22 cellular contexts compared by ENCODE assay signal in genomic region chr13:111390522-111391270, GRCh38.
A peak's percentile ranks its signal among the peaks of the same experiment; 100 is the strongest.
DNase-seq lines count a peak whose midpoint lies in the region; ATAC-seq and TF ChIP-seq lines count a peak whose summit lies in the region.
"Had no signal": no experiment of that assay in that cellular context is flagged by ENCODE, and none has a peak within 500 bp of the region (broad histone marks: within the 10 kb centered on the region; RNA-seq: fewer than 3 reads in every experiment).

No MANE protein-coding gene starts in this region.

- H4K91ac ChIP-seq in trophoblast cell (ENCODE audit: low read depth, low read length) = no peak overlapping the region

- H2BK120ac ChIP-seq in trophoblast cell (ENCODE audit: insufficient read depth, low read length, poor library complexity) = no peak overlapping the region

- no peaks in the 10 kb centered on the region for H3K36me3 ChIP-seq in trophoblast cell (ENCODE audit: control insufficient read depth in 1 of 2, insufficient read depth in 2 of 2, low read length in 2 of 2)
- H3K36me3 ChIP-seq in vagina = no peaks in the 10 kb centered on the region
- H3K36me3 ChIP-seq: BE2C, HAP-1 had no signal

- H3K36me3 Mint-ChIP-seq in glutamatergic neuron (ENCODE audit: unreplicated experiment) = peaks cover 11% of the 10 kb centered on the region

- intact Hi-C loops in right cardiac atrium (cut with DNase I) (no loop called here), Right ventricle myocardium superior (cut with DNase I) (no loop called here), vagina (cut with DNase I) (no loop called here)

- H3K4me1 ChIP-seq in right cardiac atrium (ENCODE audit: control insufficient read depth, insufficient read depth, low read length) (no peaks in the 10 kb centered on the region), trophoblast cell (ENCODE audit: control insufficient read depth in 1 of 2, insufficient read depth in 2 of 2, low read length in 2 of 2) (no peaks in the 10 kb centered on the region), vagina (no peaks in the 10 kb centered on the region)
- H3K4me1 ChIP-seq: BE2C had no signal

- no peak overlapping the region for H4K8ac ChIP-seq in trophoblast cell (ENCODE audit: low read depth, low read length)

- no peak for DNase-seq in right cardiac atrium
- DNase-seq in Right ventricle myocardium superior = no peak
- peak; percentile 9 for DNase-seq in glutamatergic neuron
- no peak for DNase-seq in trophoblast cell
- DNase-seq in vagina (ENCODE audit: extremely low spot score in 2 of 2) = peak; percentile 64 to 85
- DNase-seq: BE2C, EL, GF-D8, GM23248, KG1, NCI-H1092 treated with DMSO at 0.1 percent for 48 hours, NCI-H1436 treated with DMSO at 0.1 percent for 48 hours, NCI-H2029, NCI-H2227 treated with DMSO at 0.1 percent for 48 hours, NCI-H510A, NCI-H748 treated with DMSO at 0.1 percent for 48 hours, RPMI8226, SIG-M5 had no signal

- no peak overlapping the region for H3K4me3 ChIP-seq in right cardiac atrium (ENCODE audit: low read length)
- peak overlapping the region; percentile 34 for H3K4me3 ChIP-seq in trophoblast cell (ENCODE audit: low read depth, low read length)
- H3K4me3 ChIP-seq in vagina = no peak overlapping the region
- H3K4me3 ChIP-seq: GM23248, HAP-1, PC-9 had no signal

- H3K79me1 ChIP-seq in trophoblast cell (ENCODE audit: low read length) = no peaks in the 10 kb centered on the region

- no peak overlapping the region for H2BK5ac ChIP-seq in trophoblast cell (ENCODE audit: low read depth, low read length, poor library complexity)

- H2AFZ ChIP-seq in trophoblast cell (ENCODE audit: insufficient read depth, low read length, poor library complexity) = no peak overlapping the region
- H2AFZ ChIP-seq: GM23248, PC-9 had no signal

- H3K27me3 Mint-ChIP-seq in glutamatergic neuron (ENCODE audit: unreplicated experiment) = peaks cover 5% of the 10 kb centered on the region

- H3K14ac ChIP-seq in trophoblast cell (ENCODE audit: low read length) = no peak overlapping the region

- peaks cover 1% of the 10 kb centered on the region for H3K4me1 Mint-ChIP-seq in glutamatergic neuron (ENCODE audit: low read depth, unreplicated experiment)

- peaks cover 7% of the 10 kb centered on the region for H3K9me3 Mint-ChIP-seq in glutamatergic neuron (ENCODE audit: unreplicated experiment)

- H4K12ac ChIP-seq in trophoblast cell (ENCODE audit: low read depth, low read length) = no peak overlapping the region

- no peak overlapping the region for H2BK12ac ChIP-seq in trophoblast cell (ENCODE audit: low read length)

- H3K9me3 ChIP-seq in right cardiac atrium (ENCODE audit: control insufficient read depth, low read length) (no peaks in the 10 kb centered on the region), trophoblast cell (ENCODE audit: insufficient read depth, low read depth, low read length) (no peaks in the 10 kb centered on the region), vagina (no peaks in the 10 kb centered on the region)
- H3K9me3 ChIP-seq: BE2C, HAP-1 had no signal

- H2AK5ac ChIP-seq in trophoblast cell (ENCODE audit: low read length) = no peak overlapping the region

- no peak for TF ChIP-seq POLR2A in vagina (IDR thresholded peaks at IDR 0.05)

- ATAC-seq in right cardiac atrium (peak; percentile 50 to 76), Right ventricle myocardium superior (ENCODE audit: poor library complexity) (no peak), GM18861 (IDR thresholded peaks at IDR 0.05; ENCODE audit: unreplicated experiment) (no peak), GM18519 (IDR thresholded peaks at IDR 0.05; ENCODE audit: low FRiP score, unreplicated experiment) (no peak)

- H3K79me2 ChIP-seq in trophoblast cell (ENCODE audit: control insufficient read depth, insufficient read depth, low read length, poor library complexity) = no peaks in the 10 kb centered on the region

- no peak overlapping the region for H3K18ac ChIP-seq in trophoblast cell (ENCODE audit: low read length)

- H3K9ac ChIP-seq in trophoblast cell (ENCODE audit: low read length) = no peak overlapping the region
- H3K9ac ChIP-seq: GM23248 had no signal

- H3K4me3 Mint-ChIP-seq in glutamatergic neuron (ENCODE audit: unreplicated experiment) = no peak overlapping the region

- H3K27ac Mint-ChIP-seq in glutamatergic neuron (ENCODE audit: unreplicated experiment) = no peak overlapping the region

- 79% methylated on average over 18 of the region's 18 CpGs for WGBS in right cardiac atrium
- no CpG with 5 or more reads among the region's 18 CpGs for WGBS in trophoblast cell (ENCODE audit: extremely low coverage, insufficient coverage, insufficient read length)

- no peak for TF ChIP-seq CTCF in glutamatergic neuron (IDR thresholded peaks at IDR 0.05; ENCODE audit: partially characterized antibody, unreplicated experiment)
- no peak for TF ChIP-seq CTCF in vagina (IDR thresholded peaks at IDR 0.05)

- H3K27me3 ChIP-seq in right cardiac atrium (ENCODE audit: control insufficient read depth, insufficient read depth) = no peaks in the 10 kb centered on the region
- no peaks in the 10 kb centered on the region for H3K27me3 ChIP-seq in trophoblast cell (ENCODE audit: insufficient read depth, low read length)
- H3K27me3 ChIP-seq in vagina = no peaks in the 10 kb centered on the region

- H3K23ac ChIP-seq in trophoblast cell (ENCODE audit: low read length) = no peak overlapping the region

- H3K4ac ChIP-seq in trophoblast cell (ENCODE audit: low read depth, low read length) = no peak overlapping the region

- H3K4me2 ChIP-seq in trophoblast cell (ENCODE audit: low read length) = no peak overlapping the region
- H3K4me2 ChIP-seq: PC-9 had no signal

- H3K27ac ChIP-seq in right cardiac atrium (ENCODE audit: low read length) = no peak overlapping the region
- H3K27ac ChIP-seq in trophoblast cell (ENCODE audit: low read depth, low read length) = no peak overlapping the region
- H3K27ac ChIP-seq in vagina = no peak overlapping the region
- H3K27ac ChIP-seq: GM23248, PC-9 had no signal

Comparison
In these comparisons a context has a peak if more than half of its experiments do, and no peak if none do; other contexts are left out.
1. ATAC-seq: peak in right cardiac atrium (2 of 2); none in Right ventricle myocardium superior (single experiment), GM18861 (single experiment) and GM18519 (single experiment).
2. DNase-seq: peak in glutamatergic neuron (single experiment) and vagina (2 of 2); none in right cardiac atrium (0 of 3), Right ventricle myocardium superior (single experiment) and trophoblast cell (0 of 2).